Comparison of ENCODE assay signal across 7 cellular contexts in genomic region chr10:89535185-89536012, GRCh38. TPM values are rescaled to one million over a fixed set of nuclear protein-coding genes. Genes with fewer than 3 reads are reported as not detected.
A peak's percentile ranks its signal among the peaks of the same experiment; 100 is the strongest.
DNase-seq lines count a peak whose midpoint lies in the region; ATAC-seq, FAIRE-seq and TF ChIP-seq lines count a peak whose summit lies in the region.

Gene SLC16A12 (minus strand): TSS chr10:89535594. CDS start chr10:89462578, 73,016 bp downstream.

- H3K27me3 ChIP-seq in keratinocyte (ENCODE audit: control insufficient read depth, extremely low read depth, insufficient read depth, low read length), result peaks cover 35% of the 10 kb centered on the region

- TF ChIP-seq CTCF in astrocyte of the spinal cord (IDR thresholded peaks at IDR 0.05; ENCODE audit: low read depth, low read length) (no peak), keratinocyte (optimal IDR thresholded peaks at IDR 0.05 in 1 of 3, IDR thresholded peaks at IDR 0.05 in 1 of 3, conservative IDR thresholded peaks at IDR 0.05 in 1 of 3; ENCODE audit: extremely low read depth in 1 of 3, insufficient read depth in 2 of 3, low read length in 3 of 3) (no peak)

- H3K9me3 Mint-ChIP-seq in stimulated activated naive CD8-positive, alpha-beta T cell treated with anti-CD3 and anti-CD28 coated beads, Interleukin-15, amount 100 ng/mL, for 72 hours, result no peaks in the 10 kb centered on the region

- FAIRE-seq in HTR-8/SVneo (lab: Jason Lieb, UNC), result peak; percentile 46
- FAIRE-seq in keratinocyte (lab: Jason Lieb, UNC), result no peak

- H3K9ac ChIP-seq in keratinocyte (ENCODE audit: control insufficient read depth, extremely low read depth, insufficient read depth, low read length), result no peak within 1 kb of the TSS

- in situ Hi-C loops in astrocyte of the spinal cord (cut with HindIII; ENCODE audit: low sequenced_read_pairs), result no loop called here

- H3K27me3 Mint-ChIP-seq in stimulated activated naive CD8-positive, alpha-beta T cell treated with anti-CD3 and anti-CD28 coated beads, Interleukin-15, amount 100 ng/mL, for 72 hours, result peaks cover 93% of the 10 kb centered on the region

- ATAC-seq in stimulated activated naive CD8-positive, alpha-beta T cell treated with anti-CD3 and anti-CD28 coated beads, Interleukin-15, amount 100 ng/mL, for 72 hours, result peak; percentile 66
- ATAC-seq in GM19023 (IDR thresholded peaks at IDR 0.05; ENCODE audit: unreplicated experiment), result no peak

- no peaks in the 10 kb centered on the region for H4K20me1 ChIP-seq in keratinocyte (ENCODE audit: control insufficient read depth, extremely low read depth, insufficient read depth, low read length)

- no peaks in the 10 kb centered on the region for H3K79me2 ChIP-seq in keratinocyte (ENCODE audit: control insufficient read depth, insufficient read depth, low read length)

- dilution Hi-C loops in keratinocyte (cut with MboI; ENCODE audit: extremely low pct_ligation_motif_present, low sequenced_read_pairs), result no loop called here

- H3K4me3 Mint-ChIP-seq in stimulated activated naive CD8-positive, alpha-beta T cell treated with anti-CD3 and anti-CD28 coated beads, Interleukin-15, amount 100 ng/mL, for 72 hours, result peak within 1 kb of the TSS; percentile 45 to 46

- peaks cover 14% of the 10 kb centered on the region for H3K4me1 ChIP-seq in keratinocyte (ENCODE audit: control insufficient read depth, extremely low read depth, insufficient read depth, low read length)

- H3K4me2 ChIP-seq in keratinocyte (ENCODE audit: control insufficient read depth, extremely low read depth, insufficient read depth, low read depth, low read length), result peak within 1 kb of the TSS; percentile 85

- H3K9me3 ChIP-seq in keratinocyte (ENCODE audit: control insufficient read depth, low read depth, low read length), result no peaks in the 10 kb centered on the region

- no peak within 1 kb of the TSS for H3K27ac ChIP-seq in keratinocyte (ENCODE audit: control insufficient read depth, insufficient read depth, low read length)

- no peaks in the 10 kb centered on the region for H3K9me1 ChIP-seq in keratinocyte (ENCODE audit: control insufficient read depth, extremely low read depth, insufficient read depth, low read length)

- H3K4me3 ChIP-seq in astrocyte of the spinal cord (ENCODE audit: low read depth, low read length), result peak within 1 kb of the TSS; percentile 57
- peak within 1 kb of the TSS; percentile 24 to 64 (median 59) for H3K4me3 ChIP-seq in keratinocyte (ENCODE audit: control insufficient read depth in 2 of 3, extremely low read depth in 1 of 3, insufficient read depth in 2 of 3, low read depth in 1 of 3, low read length in 3 of 3)

- no peaks in the 10 kb centered on the region for H3K36me3 ChIP-seq in keratinocyte (ENCODE audit: control insufficient read depth in 2 of 2, extremely low read depth in 1 of 2, insufficient read depth in 2 of 2, low read length in 2 of 2)

- no peak within 1 kb of the TSS for H3K27ac Mint-ChIP-seq in stimulated activated naive CD8-positive, alpha-beta T cell treated with anti-CD3 and anti-CD28 coated beads, Interleukin-15, amount 100 ng/mL, for 72 hours

- H2AFZ ChIP-seq in keratinocyte (ENCODE audit: control insufficient read depth, low read length), result peak within 1 kb of the TSS; percentile 77

- no peak for DNase-seq in HTR-8/SVneo (ENCODE audit: insufficient read length, low spot score)
- DNase-seq in astrocyte of the spinal cord (ENCODE audit: low read depth, low spot score), result peak; percentile 23
- no peak for DNase-seq in keratinocyte (ENCODE audit: low read depth, low spot score)
- DNase-seq in stimulated activated naive CD8-positive, alpha-beta T cell treated with anti-CD3 and anti-CD28 coated beads, Interleukin-15, amount 100 ng/mL, for 72 hours, result no peak
- no peak for DNase-seq in NOMO-1 treated with dmso at 0.1 percent for 144 hours (lab: John Stamatoyannopoulos, UW; ENCODE audit: unreplicated experiment)
- no peak for DNase-seq in NCI-H226

- H3K4me1 Mint-ChIP-seq in stimulated activated naive CD8-positive, alpha-beta T cell treated with anti-CD3 and anti-CD28 coated beads, Interleukin-15, amount 100 ng/mL, for 72 hours, result peaks cover 13% of the 10 kb centered on the region

RNA-seq across cellular contexts. Expression of gene SLC16A12, which starts in this region (rescaled TPM):
- 0.09 to 0.10 TPM (median 0.10 TPM) in 3 replicates for polyA plus RNA-seq in keratinocyte
- not detected for polyA plus RNA-seq in keratinocyte (2011; ENCODE audit: low read depth)
- 0.03 and 0.05 TPM in 2 replicates for polyA plus RNA-seq in keratinocyte (2011; cell fraction: cytosol; rRNA removed)
- 0.10 and 0.17 TPM in 2 replicates for polyA plus RNA-seq in keratinocyte (2011; cell fraction: nucleus; rRNA removed)
- 0.02 TPM in 1 of 2 replicates, not detected in the other for polyA plus RNA-seq in keratinocyte (2012; ENCODE audit: low replicate concordance)
- 0.16 to 0.26 TPM in 2 of 3 replicates, not detected in the other for polyA minus RNA-seq in keratinocyte
- polyA minus RNA-seq in keratinocyte (2011; cell fraction: cytosol; rRNA and poly(A)+ RNA removed), result not detected
- polyA minus RNA-seq in keratinocyte (2011; cell fraction: nucleus; rRNA and poly(A)+ RNA removed), result 0.23 TPM in 1 of 2 replicates, not detected in the other
